8 cellular contexts compared by ENCODE assay signal in the genomic region with DNA sequence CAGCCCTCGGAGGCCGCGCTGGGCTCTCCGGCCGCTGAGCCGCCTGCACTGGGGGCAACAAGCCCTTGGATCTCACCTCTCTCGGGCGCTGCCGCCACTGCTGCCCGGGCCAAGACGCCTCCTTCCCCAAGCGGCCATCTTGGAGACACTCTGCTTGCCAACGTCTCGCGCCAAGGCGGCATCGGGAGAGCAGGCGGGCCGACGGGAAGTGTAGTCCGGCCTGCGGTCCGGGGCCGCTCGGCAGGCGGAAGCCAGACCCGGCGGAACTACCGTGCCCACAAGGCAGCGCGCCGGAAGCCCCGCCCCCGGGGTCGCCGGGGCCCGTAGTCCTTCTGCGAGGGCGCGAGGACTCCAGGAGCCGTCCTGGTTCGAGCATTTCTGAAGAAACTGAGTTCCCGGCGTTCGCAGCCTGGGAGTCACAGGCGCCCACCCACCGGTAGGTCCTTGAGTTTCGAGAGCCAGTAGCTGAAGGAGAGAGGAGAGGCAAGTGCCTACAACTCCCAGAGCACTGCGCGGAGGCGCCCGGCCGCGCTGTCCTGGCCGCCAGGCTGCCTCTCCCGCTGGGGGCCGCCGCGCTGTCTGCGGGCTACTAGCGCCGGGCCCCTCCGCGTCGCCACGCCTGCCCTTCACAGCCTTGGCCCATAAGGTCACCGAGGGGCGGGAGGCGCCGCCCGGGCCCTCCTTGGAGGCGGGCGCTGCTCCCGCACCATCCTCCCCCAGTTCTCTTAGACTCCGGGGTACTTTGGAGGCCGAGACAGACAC. TPM values are rescaled to one million over a fixed set of nuclear protein-coding genes. Genes with fewer than 3 reads are reported as not detected.
A peak's percentile ranks its signal among the peaks of the same experiment; 100 is the strongest.
DNase-seq lines count a peak whose midpoint lies in the region; ATAC-seq, FAIRE-seq and TF ChIP-seq lines count a peak whose summit lies in the region.

A gene with protein sequence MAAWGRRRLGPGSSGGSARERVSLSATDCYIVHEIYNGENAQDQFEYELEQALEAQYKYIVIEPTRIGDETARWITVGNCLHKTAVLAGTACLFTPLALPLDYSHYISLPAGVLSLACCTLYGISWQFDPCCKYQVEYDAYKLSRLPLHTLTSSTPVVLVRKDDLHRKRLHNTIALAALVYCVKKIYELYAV (minus strand): TSS at position 147 of the 762 bp plus-strand sequence. CDS start 9 bp downstream, at position 138.

- peak within 1 kb of the TSS; percentile 86 for H3K27ac ChIP-seq in mammary epithelial cell (ENCODE audit: insufficient read depth, low read depth, low read length)
- peak within 1 kb of the TSS; percentile 92 to 97 for H3K27ac ChIP-seq in small intestine (ENCODE audit: low read depth in 1 of 2, low read length in 1 of 2)

- intact Hi-C loops in mammary epithelial cell (cut with micrococcal nuclease), result loop anchor here (1.0 to 5.0 kb wide), 4 partner anchors 39 to 172 kb away; a partner anchor contains a TSS

- whole genome bisulfite sequencing in mammary epithelial cell (ENCODE audit: low coverage, missing lambda C conversion rate), result 2% methylated on average over 45 of the region's 76 CpGs
- WGBS in small intestine, 3 donors, result 0% methylated on average over 63 to 76 of the region's 76 CpGs

- H3K36me3 ChIP-seq in mammary epithelial cell (ENCODE audit: insufficient read depth, low read length) (peaks cover 3% of the 10 kb centered on the region), small intestine (ENCODE audit: control insufficient read depth in 2 of 2, insufficient read depth in 2 of 2, low read length in 2 of 2) (no peaks in the 10 kb centered on the region)

- peak within 1 kb of the TSS; percentile 90 for H3K9ac ChIP-seq in mammary epithelial cell (ENCODE audit: insufficient read depth, low read length)

- peak; percentile 99 for DNase-seq in AG08396 (ENCODE audit: low spot score)
- DNase-seq in NCI-H2227 (lab: John Stamatoyannopoulos, UW; ENCODE audit: unreplicated experiment), result peak; percentile 94
- DNase-seq in mammary epithelial cell, result peak; percentile 95
- DNase-seq in iPS-NIHi11 (ENCODE audit: low spot score), result peak; percentile 98
- DNase-seq in small intestine, result peak; percentile 94

- CTCF ChIA-PET in mammary epithelial cell (lab: Charles Lee; ENCODE audit: low non-redundant PET), result interaction anchor here (0.7 kb wide), 1 partner anchor 13 kb away, joined by 3 read pairs; no protein-coding TSS in a partner anchor

- H3K4me1 ChIP-seq in mammary epithelial cell (ENCODE audit: insufficient read depth, low read length) (peaks cover 33% of the 10 kb centered on the region), small intestine (ENCODE audit: control insufficient read depth in 2 of 2, insufficient read depth in 1 of 2, low read depth in 1 of 2, low read length in 1 of 2) (peaks cover 3 to 20% of the 10 kb centered on the region in 2 donors)

- FAIRE-seq in small intestine (lab: Jason Lieb, UNC), result no peak

- no peaks in the 10 kb centered on the region for H4K20me1 ChIP-seq in mammary epithelial cell (ENCODE audit: insufficient read depth, low read length)

- H2AFZ ChIP-seq in mammary epithelial cell (ENCODE audit: low read depth, low read length), result peak within 1 kb of the TSS; percentile 88

- H3K79me2 ChIP-seq in mammary epithelial cell (ENCODE audit: insufficient read depth, low read length), result peaks cover 96% of the 10 kb centered on the region

- in situ Hi-C loops in mammary epithelial cell (cut with MboI; ENCODE audit: low sequenced_read_pairs in 2 of 2), result no loop called here

- dilution Hi-C loops in mammary epithelial cell (cut with HindIII; ENCODE audit: low sequenced_read_pairs), result loop anchor here (5.0 kb wide), 2 partner anchors 63 to 82 kb away; no protein-coding TSS in a partner anchor

- ATAC-seq in GM18909 (IDR thresholded peaks at IDR 0.05; ENCODE audit: poor library complexity, unreplicated experiment) (peak; percentile 91), HG03159 (IDR thresholded peaks at IDR 0.05; ENCODE audit: unreplicated experiment) (peak; percentile 88)

- peak within 1 kb of the TSS; percentile 97 for H3K4me2 ChIP-seq in mammary epithelial cell (ENCODE audit: insufficient read depth, low read depth, low read length)

- TF ChIP-seq CTCF in WI38 (IDR thresholded peaks at IDR 0.05; ENCODE audit: low read depth, low read length) (no peak), mammary epithelial cell (conservative IDR thresholded peaks at IDR 0.05 in 1 of 2, IDR thresholded peaks at IDR 0.05 in 1 of 2; ENCODE audit: extremely low read depth in 1 of 2, insufficient read depth in 1 of 2, low read depth in 1 of 2, low read length in 2 of 2) (peak in 1 of 2 donors; percentile 18)

- H3K27me3 ChIP-seq in mammary epithelial cell (ENCODE audit: insufficient read depth, low read length), result no peaks in the 10 kb centered on the region
- H3K27me3 ChIP-seq in small intestine (ENCODE audit: control insufficient read depth in 2 of 2, insufficient read depth in 2 of 2, low read length in 2 of 2), result no peaks in the 10 kb centered on the region

- H3K4me3 ChIP-seq in WI38 (ENCODE audit: low read depth, low read length) (peak within 1 kb of the TSS; percentile 97), mammary epithelial cell (replicated peaks in 1 of 3; ENCODE audit: insufficient read depth in 1 of 3, low read depth in 2 of 3, low read length in 3 of 3) (peak within 1 kb of the TSS; percentile 78 to 96 (median 93)), small intestine (ENCODE audit: low read depth in 1 of 2, low read length in 2 of 2) (peak within 1 kb of the TSS; percentile 90 to 98)

- no TSS peak for BruUV-seq in mammary epithelial cell (replicated peaks; lab: Mats Ljungman, UMichigan)

- H3K9me3 ChIP-seq in mammary epithelial cell (replicated peaks; ENCODE audit: insufficient read depth, low read length), result no peaks in the 10 kb centered on the region
- H3K9me3 ChIP-seq in small intestine (ENCODE audit: control insufficient read depth, low read depth), result no peaks in the 10 kb centered on the region

RNA-seq across cellular contexts. Expression of the gene that starts here (rescaled TPM):
- total RNA-seq in mammary epithelial cell, result 10 to 100 TPM; 17.2 to 35.7 TPM
- polyA plus RNA-seq in mammary epithelial cell, result 61.2 TPM
- 56.2 TPM for polyA minus RNA-seq in mammary epithelial cell
- 10 to 100 TPM; 23.8 to 38.7 (median 30.0) TPM for polyA plus RNA-seq in small intestine

Comparison
In these comparisons a context has a peak if more than half of its experiments do, and no peak if none do; other contexts are left out.
1. Peak in every context shown above with its lines: DNase-seq, ATAC-seq, H3K4me3 ChIP-seq and H3K27ac ChIP-seq.